Comparison of ENCODE assay signal across 8 cellular contexts in the genomic region with DNA sequence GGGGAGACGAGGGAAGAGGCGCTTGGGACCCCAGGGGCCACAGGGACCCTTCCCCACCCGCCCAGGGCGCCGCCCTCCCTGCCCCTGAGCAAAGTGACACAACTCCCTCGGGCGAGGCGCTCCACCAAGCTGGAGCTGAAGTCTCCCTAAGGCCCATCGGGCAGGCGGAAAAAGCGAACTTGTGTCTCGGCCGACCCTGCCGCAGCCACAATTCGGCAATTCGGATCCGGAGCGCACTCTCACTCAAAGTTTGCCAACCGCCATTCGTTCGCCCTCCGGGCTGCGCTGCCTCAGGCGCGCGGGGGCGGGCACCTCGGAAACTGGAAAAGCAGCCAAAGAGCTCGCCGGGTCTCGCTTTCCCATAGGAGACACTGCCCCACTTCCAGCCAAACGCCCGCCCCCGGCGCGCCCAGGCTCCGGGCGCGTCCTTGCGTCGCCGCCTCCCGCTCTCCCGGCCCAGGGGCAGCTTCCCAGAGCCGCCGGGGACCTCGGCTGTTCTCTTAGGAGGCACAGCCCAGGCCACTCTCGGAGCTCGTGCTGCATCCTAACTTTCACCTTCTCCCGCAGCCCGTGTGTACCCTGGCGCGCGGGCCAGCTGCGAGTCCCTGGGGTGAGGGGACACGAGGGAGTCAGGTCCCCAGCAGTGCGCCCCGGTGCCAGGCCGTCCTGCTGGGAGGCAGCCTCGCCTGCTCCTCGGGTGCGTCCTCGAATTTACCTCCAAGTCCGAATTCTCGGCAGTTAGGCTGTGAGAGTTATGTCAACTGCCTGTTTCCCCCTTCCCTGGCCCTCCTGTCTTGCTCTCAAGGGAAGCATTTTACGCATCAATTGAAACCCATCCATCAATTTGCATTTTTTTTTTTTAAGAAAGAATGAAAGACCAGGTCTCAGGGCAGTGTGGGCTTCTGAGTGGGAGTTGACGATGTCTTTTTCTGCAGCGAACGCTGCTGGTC. TPM values are rescaled to one million over a fixed set of nuclear protein-coding genes. Genes with fewer than 3 reads are reported as not detected.
DNase-seq lines count a peak whose midpoint lies in the region; TF ChIP-seq lines count a peak whose summit lies in the region.

No MANE protein-coding gene starts in this region.

- H3K9me3 ChIP-seq in tibial nerve = no peaks in the 10 kb centered on the region

- no peak for TF ChIP-seq CTCF in tibial nerve (IDR thresholded peaks at IDR 0.05)

- peak; percentile 28 to 59 for TF ChIP-seq POLR2A in tibial nerve (IDR thresholded peaks at IDR 0.05)

- peaks cover 9% of the 10 kb centered on the region for H3K4me1 Mint-ChIP-seq in activated CD4-positive, alpha-beta T cell treated with anti-CD3 and anti-CD28 coated beads, Interleukin-2, amount 10 ng/mL, durations not matched to agents 24 days and 14 days

- DNase-seq in activated CD4-positive, alpha-beta T cell treated with anti-CD3 and anti-CD28 coated beads, Interleukin-2, amount 10 ng/mL, durations not matched to agents 24 days and 14 days = peak; percentile 71
- DNase-seq in activated CD4-positive, alpha-beta T cell treated with anti-CD3 and anti-CD28 coated beads, Interleukin-2, amount 50 U/mL, for 1 hour = no peak
- peak; percentile 78 for DNase-seq in M059J (ENCODE audit: low read depth)
- peak; percentile 48 for DNase-seq in UCSD-AML1 (lab: John Stamatoyannopoulos, UW; ENCODE audit: unreplicated experiment)
- no peak for DNase-seq in epithelial cell of prostate (ENCODE audit: low read depth, low spot score)
- peak; percentile 65 for DNase-seq in midbrain (lab: John Stamatoyannopoulos, UW)
- peak; percentile 29 to 51 for DNase-seq in tibial nerve (ENCODE audit: low spot score in 2 of 2)
- no peak for DNase-seq in superior temporal gyrus (ENCODE audit: extremely low spot score)

- H3K4me3 Mint-ChIP-seq in activated CD4-positive, alpha-beta T cell treated with anti-CD3 and anti-CD28 coated beads, Interleukin-2, amount 10 ng/mL, durations not matched to agents 24 days and 14 days = peak overlapping the region; percentile 69

- no peaks in the 10 kb centered on the region for H3K36me3 ChIP-seq in tibial nerve

- 0 to 1% methylated on average over 52 to 55 of the region's 69 CpGs for WGBS in tibial nerve, 2 donors

- H3K27ac ChIP-seq in epithelial cell of prostate (peak overlapping the region; percentile 94), tibial nerve (peak overlapping the region; percentile 86 to 98 (median 92))

- H3K36me3 Mint-ChIP-seq in activated CD4-positive, alpha-beta T cell treated with anti-CD3 and anti-CD28 coated beads, Interleukin-2, amount 10 ng/mL, durations not matched to agents 24 days and 14 days (ENCODE audit: low read depth) = peaks cover 5% of the 10 kb centered on the region

- H3K4me1 ChIP-seq in tibial nerve = peaks cover 0 to 49% (median 8%) of the 10 kb centered on the region in 4 donors

- intact Hi-C loops in activated CD4-positive, alpha-beta T cell treated with anti-CD3 and anti-CD28 coated beads, Interleukin-2, amount 10 ng/mL, durations not matched to agents 24 days and 14 days (cut with micrococcal nuclease) = loop anchor here (5.0 to 10.0 kb wide), 7 partner anchors 92 to 1195 kb away; a partner anchor contains a TSS

- peaks cover 47% of the 10 kb centered on the region for H3K27me3 Mint-ChIP-seq in activated CD4-positive, alpha-beta T cell treated with anti-CD3 and anti-CD28 coated beads, Interleukin-2, amount 10 ng/mL, durations not matched to agents 24 days and 14 days

- TF ChIP-seq EP300 in tibial nerve (IDR thresholded peaks at IDR 0.05) = peak in 1 of 2 donors; percentile 83

- no peak overlapping the region for H3K27ac Mint-ChIP-seq in activated CD4-positive, alpha-beta T cell treated with anti-CD3 and anti-CD28 coated beads, Interleukin-2, amount 10 ng/mL, durations not matched to agents 24 days and 14 days

- peak overlapping the region; percentile 50 to 78 (median 57) for H3K4me3 ChIP-seq in tibial nerve

- no peaks in the 10 kb centered on the region for H3K9me3 Mint-ChIP-seq in activated CD4-positive, alpha-beta T cell treated with anti-CD3 and anti-CD28 coated beads, Interleukin-2, amount 10 ng/mL, durations not matched to agents 24 days and 14 days

- H3K27me3 ChIP-seq in tibial nerve = peaks cover 0 to 9% of the 10 kb centered on the region in 2 donors

RNA-seq across cellular contexts. Expression of a gene that starts 1.4 kb away (rescaled TPM):
- total RNA-seq in activated CD4-positive, alpha-beta T cell treated with anti-CD3 and anti-CD28 coated beads, Interleukin-2, amount 10 ng/mL, durations not matched to agents 24 days and 14 days = 4.7 and 5.0 TPM in 2 replicates
- total RNA-seq in M059J (2014; rRNA removed; shearing (Covaris generic)) = 18.0 and 25.8 TPM in 2 replicates
- 10 to 100 TPM; 33.6 to 42.0 (median 39.4) TPM for total RNA-seq in tibial nerve

Comparison
In these comparisons a context has a peak if more than half of its experiments do, and no peak if none do; other contexts are left out.
1. DNase-seq: peak in activated CD4-positive, alpha-beta T cell treated with anti-CD3 and anti-CD28 coated beads, Interleukin-2, amount 10 ng/mL, durations not matched to agents 24 days and 14 days (single experiment), M059J (single experiment), UCSD-AML1 (single experiment), midbrain (single experiment) and tibial nerve (2 of 2); none in activated CD4-positive, alpha-beta T cell treated with anti-CD3 and anti-CD28 coated beads, Interleukin-2, amount 50 U/mL, for 1 hour (single experiment), epithelial cell of prostate (single experiment) and superior temporal gyrus (single experiment).